Comparison of ENCODE assay signal across 1 cellular context in the genomic region with DNA sequence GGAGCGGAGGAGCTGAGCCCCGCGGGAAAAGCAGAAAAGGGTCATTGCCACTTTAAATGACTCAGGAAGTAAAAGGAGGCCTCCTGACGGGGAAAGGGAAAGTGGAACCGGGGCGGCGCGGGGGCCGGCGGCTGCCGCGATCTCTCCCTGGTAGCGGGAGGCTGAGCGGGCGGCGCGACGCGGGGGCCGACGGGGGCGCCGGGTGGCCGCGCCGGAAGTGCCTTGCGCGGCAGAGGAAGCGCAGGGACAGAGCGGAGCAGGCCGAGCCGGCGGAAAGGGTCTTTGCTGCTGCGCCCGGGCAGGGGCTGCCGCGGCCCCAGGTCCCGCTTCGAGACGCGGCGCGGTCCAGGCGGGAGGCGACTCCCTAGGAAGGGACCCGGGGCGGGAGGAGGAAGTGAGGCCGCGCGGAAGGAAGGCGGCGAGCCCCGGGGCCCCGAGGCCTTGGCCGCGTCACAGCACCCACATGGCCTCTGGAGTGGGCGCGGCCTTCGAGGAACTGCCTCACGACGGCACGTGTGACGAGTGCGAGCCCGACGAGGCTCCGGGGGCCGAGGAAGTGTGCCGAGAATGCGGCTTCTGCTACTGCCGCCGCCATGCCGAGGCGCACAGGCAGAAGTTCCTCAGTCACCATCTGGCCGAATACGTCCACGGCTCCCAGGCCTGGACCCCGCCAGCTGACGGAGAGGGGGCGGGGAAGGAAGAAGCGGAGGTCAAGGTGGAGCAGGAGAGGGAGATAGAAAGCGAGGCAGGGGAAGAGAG.
A peak's percentile ranks its signal among the peaks of the same experiment; 100 is the strongest.
TF ChIP-seq lines count a peak whose summit lies in the region.

A gene with protein sequence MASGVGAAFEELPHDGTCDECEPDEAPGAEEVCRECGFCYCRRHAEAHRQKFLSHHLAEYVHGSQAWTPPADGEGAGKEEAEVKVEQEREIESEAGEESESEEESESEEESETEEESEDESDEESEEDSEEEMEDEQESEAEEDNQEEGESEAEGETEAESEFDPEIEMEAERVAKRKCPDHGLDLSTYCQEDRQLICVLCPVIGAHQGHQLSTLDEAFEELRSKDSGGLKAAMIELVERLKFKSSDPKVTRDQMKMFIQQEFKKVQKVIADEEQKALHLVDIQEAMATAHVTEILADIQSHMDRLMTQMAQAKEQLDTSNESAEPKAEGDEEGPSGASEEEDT (plus strand): TSS at position 127 of the 759 bp plus-strand sequence. CDS start 337 bp downstream, at position 464.

TF ChIP-seq in K562, 482 proteins besides CTCF, POLR2A, EP300 and RAD21 (continued from another document and continues in another):
- TF ChIP-seq, protein P1, sequence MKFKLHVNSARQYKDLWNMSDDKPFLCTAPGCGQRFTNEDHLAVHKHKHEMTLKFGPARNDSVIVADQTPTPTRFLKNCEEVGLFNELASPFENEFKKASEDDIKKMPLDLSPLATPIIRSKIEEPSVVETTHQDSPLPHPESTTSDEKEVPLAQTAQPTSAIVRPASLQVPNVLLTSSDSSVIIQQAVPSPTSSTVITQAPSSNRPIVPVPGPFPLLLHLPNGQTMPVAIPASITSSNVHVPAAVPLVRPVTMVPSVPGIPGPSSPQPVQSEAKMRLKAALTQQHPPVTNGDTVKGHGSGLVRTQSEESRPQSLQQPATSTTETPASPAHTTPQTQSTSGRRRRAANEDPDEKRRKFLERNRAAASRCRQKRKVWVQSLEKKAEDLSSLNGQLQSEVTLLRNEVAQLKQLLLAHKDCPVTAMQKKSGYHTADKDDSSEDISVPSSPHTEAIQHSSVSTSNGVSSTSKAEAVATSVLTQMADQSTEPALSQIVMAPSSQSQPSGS (CRISPR knock-in tag; IDR thresholded peaks at IDR 0.05), result peak; percentile 88; the same call in 1 of the 2 replicates
- TF ChIP-seq ZNF699 (CRISPR knock-in tag; IDR thresholded peaks at IDR 0.05; ENCODE audit: insufficient replicate concordance) (no peak), HSF4 (CRISPR knock-in tag; IDR thresholded peaks at IDR 0.05; ENCODE audit: borderline replicate concordance) (no peak), ZNF232 (CRISPR knock-in tag; IDR thresholded peaks at IDR 0.05) (peak; percentile 98), BMI1 (IDR thresholded peaks at IDR 0.05; ENCODE audit: low read length) (no peak), MTA3 (IDR thresholded peaks at IDR 0.05; ENCODE audit: borderline replicate concordance) (peak; percentile 71; the same call in 1 of the 2 replicates), ZNF224 (CRISPR knock-in tag; IDR thresholded peaks at IDR 0.05) (peak; percentile 96), POLR2AphosphoS5 (IDR thresholded peaks at IDR 0.05; ENCODE audit: control insufficient read depth, insufficient read depth, low read depth, low read length) (peak; percentile 55; the same call in 1 of the 2 replicates), SIX5 (IDR thresholded peaks at IDR 0.05; ENCODE audit: borderline replicate concordance in 1 of 2, insufficient read depth in 1 of 2, low read depth in 1 of 2, low read length in 2 of 2) (no peak), ILK (tag; IDR thresholded peaks at IDR 0.05; ENCODE audit: borderline replicate concordance, low read depth) (no peak), GTF2F1 (IDR thresholded peaks at IDR 0.05; ENCODE audit: low read depth, low read length) (peak; percentile 72; the same call in 1 of the 2 replicates), ZFP1 (CRISPR knock-in tag; IDR thresholded peaks at IDR 0.05) (no peak), ZNF75A (CRISPR knock-in tag; IDR thresholded peaks at IDR 0.05) (no peak), MIER1 (IDR thresholded peaks at IDR 0.05; ENCODE audit: low read depth) (no peak; the same call in 1 of the 2 replicates)
- TF ChIP-seq, protein P2, sequence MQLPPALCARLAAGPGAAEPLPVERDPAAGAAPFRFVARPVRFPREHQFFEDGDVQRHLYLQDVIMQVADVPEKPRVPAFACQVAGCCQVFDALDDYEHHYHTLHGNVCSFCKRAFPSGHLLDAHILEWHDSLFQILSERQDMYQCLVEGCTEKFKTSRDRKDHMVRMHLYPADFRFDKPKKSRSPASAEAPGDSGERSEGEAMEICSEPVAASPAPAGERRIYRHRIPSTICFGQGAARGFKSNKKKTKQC (CRISPR knock-in tag; IDR thresholded peaks at IDR 0.05), result peak; percentile 99
- TF ChIP-seq, protein P3, sequence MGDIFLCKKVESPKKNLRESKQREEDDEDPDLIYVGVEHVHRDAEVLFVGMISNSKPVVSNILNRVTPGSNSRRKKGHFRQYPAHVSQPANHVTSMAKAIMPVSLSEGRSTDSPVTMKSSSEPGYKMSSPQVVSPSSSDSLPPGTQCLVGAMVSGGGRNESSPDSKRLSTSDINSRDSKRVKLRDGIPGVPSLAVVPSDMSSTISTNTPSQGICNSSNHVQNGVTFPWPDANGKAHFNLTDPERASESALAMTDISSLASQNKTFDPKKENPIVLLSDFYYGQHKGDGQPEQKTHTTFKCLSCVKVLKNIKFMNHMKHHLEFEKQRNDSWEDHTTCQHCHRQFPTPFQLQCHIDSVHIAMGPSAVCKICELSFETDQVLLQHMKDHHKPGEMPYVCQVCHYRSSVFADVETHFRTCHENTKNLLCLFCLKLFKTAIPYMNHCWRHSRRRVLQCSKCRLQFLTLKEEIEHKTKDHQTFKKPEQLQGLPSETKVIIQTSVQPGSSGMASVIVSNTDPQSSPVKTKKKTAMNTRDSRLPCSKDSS (IDR thresholded peaks at IDR 0.05; ENCODE audit: low read depth, partially characterized antibody), result no peak
- TF ChIP-seq, protein P4, sequence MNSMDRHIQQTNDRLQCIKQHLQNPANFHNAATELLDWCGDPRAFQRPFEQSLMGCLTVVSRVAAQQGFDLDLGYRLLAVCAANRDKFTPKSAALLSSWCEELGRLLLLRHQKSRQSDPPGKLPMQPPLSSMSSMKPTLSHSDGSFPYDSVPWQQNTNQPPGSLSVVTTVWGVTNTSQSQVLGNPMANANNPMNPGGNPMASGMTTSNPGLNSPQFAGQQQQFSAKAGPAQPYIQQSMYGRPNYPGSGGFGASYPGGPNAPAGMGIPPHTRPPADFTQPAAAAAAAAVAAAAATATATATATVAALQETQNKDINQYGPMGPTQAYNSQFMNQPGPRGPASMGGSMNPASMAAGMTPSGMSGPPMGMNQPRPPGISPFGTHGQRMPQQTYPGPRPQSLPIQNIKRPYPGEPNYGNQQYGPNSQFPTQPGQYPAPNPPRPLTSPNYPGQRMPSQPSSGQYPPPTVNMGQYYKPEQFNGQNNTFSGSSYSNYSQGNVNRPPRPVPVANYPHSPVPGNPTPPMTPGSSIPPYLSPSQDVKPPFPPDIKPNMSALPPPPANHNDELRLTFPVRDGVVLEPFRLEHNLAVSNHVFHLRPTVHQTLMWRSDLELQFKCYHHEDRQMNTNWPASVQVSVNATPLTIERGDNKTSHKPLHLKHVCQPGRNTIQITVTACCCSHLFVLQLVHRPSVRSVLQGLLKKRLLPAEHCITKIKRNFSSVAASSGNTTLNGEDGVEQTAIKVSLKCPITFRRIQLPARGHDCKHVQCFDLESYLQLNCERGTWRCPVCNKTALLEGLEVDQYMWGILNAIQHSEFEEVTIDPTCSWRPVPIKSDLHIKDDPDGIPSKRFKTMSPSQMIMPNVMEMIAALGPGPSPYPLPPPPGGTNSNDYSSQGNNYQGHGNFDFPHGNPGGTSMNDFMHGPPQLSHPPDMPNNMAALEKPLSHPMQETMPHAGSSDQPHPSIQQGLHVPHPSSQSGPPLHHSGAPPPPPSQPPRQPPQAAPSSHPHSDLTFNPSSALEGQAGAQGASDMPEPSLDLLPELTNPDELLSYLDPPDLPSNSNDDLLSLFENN (IDR thresholded peaks at IDR 0.05; ENCODE audit: low read depth in 2 of 2, low read length in 2 of 2), result no peak
- TF ChIP-seq, protein P5, sequence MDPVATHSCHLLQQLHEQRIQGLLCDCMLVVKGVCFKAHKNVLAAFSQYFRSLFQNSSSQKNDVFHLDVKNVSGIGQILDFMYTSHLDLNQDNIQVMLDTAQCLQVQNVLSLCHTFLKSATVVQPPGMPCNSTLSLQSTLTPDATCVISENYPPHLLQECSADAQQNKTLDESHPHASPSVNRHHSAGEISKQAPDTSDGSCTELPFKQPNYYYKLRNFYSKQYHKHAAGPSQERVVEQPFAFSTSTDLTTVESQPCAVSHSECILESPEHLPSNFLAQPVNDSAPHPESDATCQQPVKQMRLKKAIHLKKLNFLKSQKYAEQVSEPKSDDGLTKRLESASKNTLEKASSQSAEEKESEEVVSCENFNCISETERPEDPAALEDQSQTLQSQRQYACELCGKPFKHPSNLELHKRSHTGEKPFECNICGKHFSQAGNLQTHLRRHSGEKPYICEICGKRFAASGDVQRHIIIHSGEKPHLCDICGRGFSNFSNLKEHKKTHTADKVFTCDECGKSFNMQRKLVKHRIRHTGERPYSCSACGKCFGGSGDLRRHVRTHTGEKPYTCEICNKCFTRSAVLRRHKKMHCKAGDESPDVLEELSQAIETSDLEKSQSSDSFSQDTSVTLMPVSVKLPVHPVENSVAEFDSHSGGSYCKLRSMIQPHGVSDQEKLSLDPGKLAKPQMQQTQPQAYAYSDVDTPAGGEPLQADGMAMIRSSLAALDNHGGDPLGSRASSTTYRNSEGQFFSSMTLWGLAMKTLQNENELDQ (CRISPR knock-in tag; IDR thresholded peaks at IDR 0.05; ENCODE audit: borderline replicate concordance), result peak; percentile 98
- TF ChIP-seq, protein P6, sequence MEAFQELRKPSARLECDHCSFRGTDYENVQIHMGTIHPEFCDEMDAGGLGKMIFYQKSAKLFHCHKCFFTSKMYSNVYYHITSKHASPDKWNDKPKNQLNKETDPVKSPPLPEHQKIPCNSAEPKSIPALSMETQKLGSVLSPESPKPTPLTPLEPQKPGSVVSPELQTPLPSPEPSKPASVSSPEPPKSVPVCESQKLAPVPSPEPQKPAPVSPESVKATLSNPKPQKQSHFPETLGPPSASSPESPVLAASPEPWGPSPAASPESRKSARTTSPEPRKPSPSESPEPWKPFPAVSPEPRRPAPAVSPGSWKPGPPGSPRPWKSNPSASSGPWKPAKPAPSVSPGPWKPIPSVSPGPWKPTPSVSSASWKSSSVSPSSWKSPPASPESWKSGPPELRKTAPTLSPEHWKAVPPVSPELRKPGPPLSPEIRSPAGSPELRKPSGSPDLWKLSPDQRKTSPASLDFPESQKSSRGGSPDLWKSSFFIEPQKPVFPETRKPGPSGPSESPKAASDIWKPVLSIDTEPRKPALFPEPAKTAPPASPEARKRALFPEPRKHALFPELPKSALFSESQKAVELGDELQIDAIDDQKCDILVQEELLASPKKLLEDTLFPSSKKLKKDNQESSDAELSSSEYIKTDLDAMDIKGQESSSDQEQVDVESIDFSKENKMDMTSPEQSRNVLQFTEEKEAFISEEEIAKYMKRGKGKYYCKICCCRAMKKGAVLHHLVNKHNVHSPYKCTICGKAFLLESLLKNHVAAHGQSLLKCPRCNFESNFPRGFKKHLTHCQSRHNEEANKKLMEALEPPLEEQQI (IDR thresholded peaks at IDR 0.05), result no peak
- TF ChIP-seq, protein P7, sequence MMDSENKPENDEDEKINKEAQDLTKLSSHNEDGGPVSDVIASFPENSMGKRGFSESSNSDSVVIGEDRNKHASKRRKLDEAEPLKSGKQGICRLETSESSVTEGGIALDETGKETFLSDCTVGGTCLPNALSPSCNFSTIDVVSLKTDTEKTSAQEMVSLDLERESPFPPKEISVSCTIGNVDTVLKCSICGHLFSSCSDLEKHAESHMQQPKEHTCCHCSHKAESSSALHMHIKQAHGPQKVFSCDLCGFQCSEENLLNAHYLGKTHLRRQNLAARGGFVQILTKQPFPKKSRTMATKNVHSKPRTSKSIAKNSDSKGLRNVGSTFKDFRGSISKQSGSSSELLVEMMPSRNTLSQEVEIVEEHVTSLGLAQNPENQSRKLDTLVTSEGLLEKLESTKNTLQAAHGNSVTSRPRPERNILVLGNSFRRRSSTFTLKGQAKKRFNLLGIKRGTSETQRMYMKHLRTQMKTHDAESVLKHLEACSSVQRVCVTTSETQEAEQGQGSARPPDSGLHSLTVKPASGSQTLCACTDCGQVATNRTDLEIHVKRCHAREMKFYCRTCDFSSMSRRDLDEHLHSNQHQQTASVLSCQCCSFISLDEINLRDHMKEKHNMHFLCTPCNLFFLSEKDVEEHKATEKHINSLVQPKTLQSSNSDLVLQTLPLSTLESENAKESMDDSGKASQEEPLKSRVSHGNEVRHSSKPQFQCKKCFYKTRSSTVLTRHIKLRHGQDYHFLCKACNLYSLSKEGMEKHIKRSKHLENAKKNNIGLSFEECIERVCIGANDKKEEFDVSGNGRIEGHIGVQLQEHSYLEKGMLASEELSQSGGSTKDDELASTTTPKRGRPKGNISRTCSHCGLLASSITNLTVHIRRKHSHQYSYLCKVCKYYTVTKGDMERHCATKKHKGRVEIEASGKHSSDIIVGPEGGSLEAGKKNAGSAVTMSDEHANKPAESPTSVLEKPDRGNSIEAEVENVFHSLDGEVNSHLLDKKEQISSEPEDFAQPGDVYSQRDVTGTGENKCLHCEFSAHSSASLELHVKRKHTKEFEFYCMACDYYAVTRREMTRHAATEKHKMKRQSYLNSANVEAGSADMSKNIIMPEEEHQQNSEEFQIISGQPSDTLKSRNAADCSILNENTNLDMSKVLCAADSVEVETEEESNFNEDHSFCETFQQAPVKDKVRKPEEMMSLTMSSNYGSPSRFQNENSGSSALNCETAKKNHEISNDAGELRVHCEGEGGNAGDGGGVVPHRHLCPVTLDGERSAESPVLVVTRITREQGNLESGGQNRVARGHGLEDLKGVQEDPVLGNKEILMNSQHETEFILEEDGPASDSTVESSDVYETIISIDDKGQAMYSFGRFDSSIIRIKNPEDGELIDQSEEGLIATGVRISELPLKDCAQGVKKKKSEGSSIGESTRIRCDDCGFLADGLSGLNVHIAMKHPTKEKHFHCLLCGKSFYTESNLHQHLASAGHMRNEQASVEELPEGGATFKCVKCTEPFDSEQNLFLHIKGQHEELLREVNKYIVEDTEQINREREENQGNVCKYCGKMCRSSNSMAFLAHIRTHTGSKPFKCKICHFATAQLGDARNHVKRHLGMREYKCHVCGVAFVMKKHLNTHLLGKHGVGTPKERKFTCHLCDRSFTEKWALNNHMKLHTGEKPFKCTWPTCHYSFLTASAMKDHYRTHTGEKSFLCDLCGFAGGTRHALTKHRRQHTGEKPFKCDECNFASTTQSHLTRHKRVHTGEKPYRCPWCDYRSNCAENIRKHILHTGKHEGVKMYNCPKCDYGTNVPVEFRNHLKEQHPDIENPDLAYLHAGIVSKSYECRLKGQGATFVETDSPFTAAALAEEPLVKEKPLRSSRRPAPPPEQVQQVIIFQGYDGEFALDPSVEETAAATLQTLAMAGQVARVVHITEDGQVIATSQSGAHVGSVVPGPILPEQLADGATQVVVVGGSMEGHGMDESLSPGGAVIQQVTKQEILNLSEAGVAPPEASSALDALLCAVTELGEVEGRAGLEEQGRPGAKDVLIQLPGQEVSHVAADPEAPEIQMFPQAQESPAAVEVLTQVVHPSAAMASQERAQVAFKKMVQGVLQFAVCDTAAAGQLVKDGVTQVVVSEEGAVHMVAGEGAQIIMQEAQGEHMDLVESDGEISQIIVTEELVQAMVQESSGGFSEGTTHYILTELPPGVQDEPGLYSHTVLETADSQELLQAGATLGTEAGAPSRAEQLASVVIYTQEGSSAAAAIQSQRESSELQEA (IDR thresholded peaks at IDR 0.05; ENCODE audit: low read depth), result no peak
- TF ChIP-seq, protein P8, sequence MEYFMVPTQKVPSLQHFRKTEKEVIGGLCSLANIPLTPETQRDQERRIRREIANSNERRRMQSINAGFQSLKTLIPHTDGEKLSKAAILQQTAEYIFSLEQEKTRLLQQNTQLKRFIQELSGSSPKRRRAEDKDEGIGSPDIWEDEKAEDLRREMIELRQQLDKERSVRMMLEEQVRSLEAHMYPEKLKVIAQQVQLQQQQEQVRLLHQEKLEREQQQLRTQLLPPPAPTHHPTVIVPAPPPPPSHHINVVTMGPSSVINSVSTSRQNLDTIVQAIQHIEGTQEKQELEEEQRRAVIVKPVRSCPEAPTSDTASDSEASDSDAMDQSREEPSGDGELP (CRISPR knock-in tag; IDR thresholded peaks at IDR 0.05; ENCODE audit: borderline replicate concordance), result peak; percentile 97
